1 cellular context compared by ENCODE assay signal in the genomic region with DNA sequence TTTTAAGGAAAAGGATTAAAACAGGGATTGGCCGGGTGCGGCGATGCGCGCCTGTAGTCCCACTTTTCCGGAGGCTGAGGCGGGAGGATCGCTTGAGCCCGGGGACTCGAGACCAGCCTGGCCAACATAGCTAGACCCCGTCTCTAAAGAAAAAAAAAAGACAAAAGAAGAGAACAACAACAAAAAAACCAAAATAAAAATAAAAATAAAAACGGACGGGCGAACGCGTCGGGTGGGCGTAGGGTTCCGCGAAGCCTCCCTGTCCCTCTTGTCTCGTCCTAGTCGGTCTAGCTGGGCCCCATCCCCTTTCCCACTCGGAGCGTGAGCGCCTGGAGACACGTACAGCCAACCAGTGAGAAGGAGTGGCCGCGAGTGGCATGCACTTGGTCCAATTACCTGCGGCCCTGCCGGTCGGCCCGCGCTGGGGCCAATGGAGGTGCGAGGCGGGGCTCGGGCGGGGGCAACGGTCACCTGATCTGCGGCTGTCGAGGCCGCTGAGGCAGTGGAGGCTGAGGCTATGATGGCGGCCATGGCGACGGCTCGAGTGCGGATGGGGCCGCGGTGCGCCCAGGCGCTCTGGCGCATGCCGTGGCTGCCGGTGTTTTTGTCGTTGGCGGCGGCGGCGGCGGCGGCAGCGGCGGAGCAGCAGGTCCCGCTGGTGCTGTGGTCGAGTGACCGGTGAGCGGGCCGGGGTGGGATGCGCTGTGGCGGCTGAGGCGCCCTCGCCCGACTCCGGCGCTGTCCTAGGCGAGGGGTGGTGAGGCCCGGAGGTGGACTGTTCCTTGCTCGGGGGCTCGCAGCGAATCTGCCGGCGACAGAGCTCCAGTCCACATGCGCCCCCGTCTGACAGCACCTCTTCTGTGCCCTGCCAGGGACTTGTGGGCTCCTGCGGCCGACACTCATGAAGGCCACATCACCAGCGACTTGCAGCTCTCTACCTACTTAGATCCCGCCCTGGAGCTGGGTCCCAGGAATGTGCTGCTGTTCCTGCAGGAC.
TF ChIP-seq lines count a peak whose summit lies in the region.

A gene with protein sequence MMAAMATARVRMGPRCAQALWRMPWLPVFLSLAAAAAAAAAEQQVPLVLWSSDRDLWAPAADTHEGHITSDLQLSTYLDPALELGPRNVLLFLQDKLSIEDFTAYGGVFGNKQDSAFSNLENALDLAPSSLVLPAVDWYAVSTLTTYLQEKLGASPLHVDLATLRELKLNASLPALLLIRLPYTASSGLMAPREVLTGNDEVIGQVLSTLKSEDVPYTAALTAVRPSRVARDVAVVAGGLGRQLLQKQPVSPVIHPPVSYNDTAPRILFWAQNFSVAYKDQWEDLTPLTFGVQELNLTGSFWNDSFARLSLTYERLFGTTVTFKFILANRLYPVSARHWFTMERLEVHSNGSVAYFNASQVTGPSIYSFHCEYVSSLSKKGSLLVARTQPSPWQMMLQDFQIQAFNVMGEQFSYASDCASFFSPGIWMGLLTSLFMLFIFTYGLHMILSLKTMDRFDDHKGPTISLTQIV (plus strand): TSS at position 502 of the 996 bp plus-strand sequence. CDS start 16 bp downstream, at position 518.

TF ChIP-seq in HepG2, 621 proteins besides CTCF, POLR2A, EP300 and RAD21 (continued from another document):
- TF ChIP-seq ZNF674 (CRISPR knock-in tag; IDR thresholded peaks at IDR 0.05; ENCODE audit: low read depth) (no peak), ZNF251 (CRISPR knock-in tag; IDR thresholded peaks at IDR 0.05) (no peak), MTA3 (CRISPR knock-in tag; IDR thresholded peaks at IDR 0.05) (no peak)
- TF ChIP-seq, protein P1, sequence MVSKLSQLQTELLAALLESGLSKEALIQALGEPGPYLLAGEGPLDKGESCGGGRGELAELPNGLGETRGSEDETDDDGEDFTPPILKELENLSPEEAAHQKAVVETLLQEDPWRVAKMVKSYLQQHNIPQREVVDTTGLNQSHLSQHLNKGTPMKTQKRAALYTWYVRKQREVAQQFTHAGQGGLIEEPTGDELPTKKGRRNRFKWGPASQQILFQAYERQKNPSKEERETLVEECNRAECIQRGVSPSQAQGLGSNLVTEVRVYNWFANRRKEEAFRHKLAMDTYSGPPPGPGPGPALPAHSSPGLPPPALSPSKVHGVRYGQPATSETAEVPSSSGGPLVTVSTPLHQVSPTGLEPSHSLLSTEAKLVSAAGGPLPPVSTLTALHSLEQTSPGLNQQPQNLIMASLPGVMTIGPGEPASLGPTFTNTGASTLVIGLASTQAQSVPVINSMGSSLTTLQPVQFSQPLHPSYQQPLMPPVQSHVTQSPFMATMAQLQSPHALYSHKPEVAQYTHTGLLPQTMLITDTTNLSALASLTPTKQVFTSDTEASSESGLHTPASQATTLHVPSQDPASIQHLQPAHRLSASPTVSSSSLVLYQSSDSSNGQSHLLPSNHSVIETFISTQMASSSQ (IDR thresholded peaks at IDR 0.05; ENCODE audit: low read depth) = no peak
- TF ChIP-seq, protein P1 (CRISPR knock-in tag; IDR thresholded peaks at IDR 0.05; ENCODE audit: borderline replicate concordance) = no peak
